ENCODE assay signal across 2 cellular contexts in genomic region chr20:12954254-12954653, GRCh38. TPM values are rescaled to one million over a fixed set of nuclear protein-coding genes. Genes with fewer than 3 reads are reported as not detected.
"Had no signal": no experiment of that assay in that cellular context is flagged by ENCODE, and none has a peak within 500 bp of the region (broad histone marks: within the 10 kb centered on the region; RNA-seq: fewer than 3 reads in every experiment).

No MANE protein-coding gene starts in this region.

RNA-seq across cellular contexts. Expression of gene SPTLC3, which starts 54.5 kb away (rescaled TPM):
- total RNA-seq: OCI-LY7, SJCRH30 had no signal
